8 cellular contexts compared by ENCODE assay signal in the genomic region with DNA sequence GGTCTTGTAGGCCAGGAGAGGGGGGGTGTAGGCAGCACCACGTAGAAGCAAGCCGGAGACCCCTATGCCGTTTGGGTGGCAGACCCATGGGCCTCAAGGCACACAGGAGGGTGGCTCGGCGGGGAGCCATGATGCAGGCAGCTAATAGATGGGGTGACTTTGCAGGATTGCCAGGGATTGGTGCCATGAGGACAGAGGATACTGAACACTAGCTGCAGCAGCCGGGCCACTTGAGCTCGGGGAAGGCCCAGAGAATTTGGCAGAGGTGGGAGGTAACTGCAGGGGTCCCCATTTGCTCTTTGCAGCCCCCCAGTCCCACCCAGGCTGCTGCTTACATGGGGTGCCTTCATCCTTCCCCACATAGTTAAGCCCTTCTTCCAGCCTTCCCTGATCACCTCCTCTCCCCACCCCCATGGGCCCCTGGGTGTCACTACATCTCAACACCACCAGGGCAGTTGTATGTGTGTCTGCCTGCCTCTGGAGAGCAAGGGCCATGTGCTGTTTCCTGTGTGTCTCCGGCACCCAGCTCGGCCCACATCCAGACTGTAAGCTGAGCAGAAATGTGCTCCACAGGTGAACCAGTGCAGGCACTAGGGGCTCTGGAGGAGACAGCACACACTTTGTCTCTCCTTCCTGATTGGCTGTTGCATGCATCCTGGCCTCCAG. TPM values are rescaled to one million over a fixed set of nuclear protein-coding genes. Genes with fewer than 3 reads are reported as not detected.
A peak's percentile ranks its signal among the peaks of the same experiment; 100 is the strongest.
DNase-seq lines count a peak whose midpoint lies in the region; ATAC-seq, FAIRE-seq and TF ChIP-seq lines count a peak whose summit lies in the region.

No MANE protein-coding gene starts in this region.

- no peak overlapping the region for H3K4me2 ChIP-seq in K562 (ENCODE audit: insufficient read depth, low read length)

- peaks cover 20% of the 10 kb centered on the region for H3K36me3 Mint-ChIP-seq in Calu3 (ENCODE audit: insufficient read depth, unreplicated experiment)
- no peaks in the 10 kb centered on the region for H3K36me3 Mint-ChIP-seq in natural killer cell treated with Interleukin-12 subunit alpha and Interleukin-12 subunit beta and Interleukin-15 and Interleukin-18, amount 100 ng/mL, for 72 hours

- H3K79me2 ChIP-seq in K562 (ENCODE audit: control insufficient read depth, insufficient read depth, low read length) = peaks cover 21% of the 10 kb centered on the region; the same call in 2 of the 3 replicates

- no peak for TF ChIP-seq RAD21 in K562 (CRISPR knock-in tag; conservative IDR thresholded peaks at IDR 0.05 in 1 of 2, IDR thresholded peaks at IDR 0.05 in 1 of 2)

- CTCF ChIA-PET in Calu3 (lab: Charles Lee) (no interaction called here), K562 (lab: Yijun Ruan, JAX; ENCODE audit: low intra/inter-chr PET ratio) (no interaction called here)

- POLR2A ChIA-PET in K562 (lab: Yijun Ruan, JAX) = interaction anchor here (0.5 to 1.2 kb wide), 5 partner anchors 10 to 250 kb away, joined by 3 to 6 read pairs (median 3); no protein-coding TSS in a partner anchor

- H3K9me3 ChIP-seq in K562 (replicated peaks; ENCODE audit: control insufficient read depth, insufficient read depth, low read depth, low read length) = no peaks in the 10 kb centered on the region

- H3K27ac ChIP-seq in K562 (ENCODE audit: extremely low read depth, low read depth, low read length) = no peak overlapping the region

- H3K9me3 Mint-ChIP-seq in Calu3 (ENCODE audit: low read depth, unreplicated experiment) = no peaks in the 10 kb centered on the region
- no peaks in the 10 kb centered on the region for H3K9me3 Mint-ChIP-seq in natural killer cell treated with Interleukin-12 subunit alpha and Interleukin-12 subunit beta and Interleukin-15 and Interleukin-18, amount 100 ng/mL, for 72 hours

- ATAC-seq in K562 (peak; percentile 72), GM19324 (IDR thresholded peaks at IDR 0.05; ENCODE audit: low FRiP score, unreplicated experiment) (no peak), GM18517 (IDR thresholded peaks at IDR 0.05; ENCODE audit: unreplicated experiment) (no peak)
- no peak for ATAC-seq in natural killer cell treated with Interleukin-12 subunit alpha and Interleukin-12 subunit beta and Interleukin-15 and Interleukin-18, amount 100 ng/mL, for 72 hours

- no peaks in the 10 kb centered on the region for H3K36me3 ChIP-seq in K562 (ENCODE audit: control insufficient read depth, insufficient read depth, low read length)

- no peak for TF ChIP-seq EP300 in K562 (IDR thresholded peaks at IDR 0.05; ENCODE audit: low read length)

- TF ChIP-seq CTCF in Calu3 (IDR thresholded peaks at IDR 0.05; ENCODE audit: unreplicated experiment) (no peak), K562 (IDR thresholded peaks at IDR 0.05 in 2 of 3, conservative IDR thresholded peaks at IDR 0.05 in 1 of 3; ENCODE audit: insufficient read depth in 2 of 3, low read depth in 1 of 3, low read length in 3 of 3) (0 out of 6 replicates have a peak, but pooled peaks of 2 of the 3 experiments have one; percentile 15 to 24)

- no peaks in the 10 kb centered on the region for H3K9me1 ChIP-seq in K562 (ENCODE audit: control insufficient read depth, insufficient read depth, low read length)

- no peak overlapping the region for H3K4me3 ChIP-seq in K562

- no peak overlapping the region for H3K27ac Mint-ChIP-seq in Calu3 (ENCODE audit: unreplicated experiment)
- H3K27ac Mint-ChIP-seq in natural killer cell treated with Interleukin-12 subunit alpha and Interleukin-12 subunit beta and Interleukin-15 and Interleukin-18, amount 100 ng/mL, for 72 hours = no peak overlapping the region

- no peak overlapping the region for H2AFZ ChIP-seq in K562 (ENCODE audit: low read depth, low read length)

- H3K27me3 ChIP-seq in K562 (ENCODE audit: control insufficient read depth in 2 of 2, insufficient read depth in 2 of 2, low read length in 2 of 2) = no peaks in the 10 kb centered on the region

- in situ Hi-C loops in KBM-7 (cut with MboI; ENCODE audit: low pct_unique_long_range_greater_than_20kb, low sequenced_read_pairs) (no loop called here), K562 (cut with MboI) (no loop called here)

- H3K4me3 Mint-ChIP-seq in Calu3 (ENCODE audit: low read depth, unreplicated experiment) = no peak overlapping the region
- H3K4me3 Mint-ChIP-seq in natural killer cell treated with Interleukin-12 subunit alpha and Interleukin-12 subunit beta and Interleukin-15 and Interleukin-18, amount 100 ng/mL, for 72 hours = peak overlapping the region; percentile 10

- peak; percentile 13 for DNase-seq in Calu3
- DNase-seq in KBM-7 = peak; percentile 34
- DNase-seq in K562 (ENCODE audit: extremely low read depth in 1 of 4, low spot score in 3 of 4) = peak; percentile 21 to 42 (median 32)
- DNase-seq in natural killer cell treated with Interleukin-12 subunit alpha and Interleukin-12 subunit beta and Interleukin-15 and Interleukin-18, amount 100 ng/mL, for 72 hours (ENCODE audit: low spot score) = no peak
- no peak for DNase-seq in GM19240 (ENCODE audit: insufficient read length, low spot score)
- DNase-seq in dedifferentiated amniotic fluid mesenchymal stem cell (ENCODE audit: extremely low spot score) = no peak

- no peak for TF ChIP-seq POLR2A in K562 (conservative IDR thresholded peaks at IDR 0.05)

- no peaks in the 10 kb centered on the region for H3K27me3 Mint-ChIP-seq in Calu3 (ENCODE audit: unreplicated experiment)
- peaks cover 0 to 3% of the 10 kb centered on the region in 2 donors for H3K27me3 Mint-ChIP-seq in natural killer cell treated with Interleukin-12 subunit alpha and Interleukin-12 subunit beta and Interleukin-15 and Interleukin-18, amount 100 ng/mL, for 72 hours

- H3K4me1 Mint-ChIP-seq in Calu3 (ENCODE audit: low read depth, unreplicated experiment) = peaks cover 38% of the 10 kb centered on the region
- peaks cover 13 to 16% of the 10 kb centered on the region in 2 donors for H3K4me1 Mint-ChIP-seq in natural killer cell treated with Interleukin-12 subunit alpha and Interleukin-12 subunit beta and Interleukin-15 and Interleukin-18, amount 100 ng/mL, for 72 hours (ENCODE audit: low read depth in 2 of 2)

- FAIRE-seq in K562 (lab: Jason Lieb, UNC) = peak; percentile 15

- BruUV-seq in Calu3 (replicated peaks; lab: Mats Ljungman, UMichigan) = no TSS peak
- BruUV-seq in K562 (replicated peaks; lab: Mats Ljungman, UMichigan) = no TSS peak

- H3K4me1 ChIP-seq in K562 (replicated peaks in 1 of 2; ENCODE audit: control insufficient read depth in 2 of 2, insufficient read depth in 2 of 2, low read length in 2 of 2) = peaks cover 9 to 87% of the 10 kb centered on the region in 2 experiments

- H4K20me1 ChIP-seq in K562 (replicated peaks; ENCODE audit: control insufficient read depth, insufficient read depth, low read length) = no peaks in the 10 kb centered on the region; the same call in 1 of the 2 replicates

- H3K9ac ChIP-seq in K562 (ENCODE audit: insufficient read depth in 1 of 2, low read depth in 2 of 2, low read length in 2 of 2) = 0 out of 4 replicates have a peak overlapping the region, but pooled peaks of 1 of the 2 experiments have one; percentile 35

- intact Hi-C loops in Calu3 (cut with micrococcal nuclease; ENCODE audit: unreplicated experiment) = loop anchor here (10.0 kb wide), 1 partner anchor 50 kb away; no protein-coding TSS in a partner anchor
- intact Hi-C loops in K562 (cut with micrococcal nuclease) = loop anchor here (10.0 kb wide), 1 partner anchor 100 kb away; a partner anchor contains a TSS

- 80% methylated on average over 6 of the region's 9 CpGs for WGBS in K562 (ENCODE audit: insufficient coverage, low coverage, missing lambda C conversion rate)

TF ChIP-seq in K562, 482 proteins besides CTCF, POLR2A, EP300 and RAD21 (continues in another document):
- TF ChIP-seq NFYB (IDR thresholded peaks at IDR 0.05; ENCODE audit: extremely low read depth, insufficient read length) = peak; percentile 32
- no peak for TF ChIP-seq HLTF (IDR thresholded peaks at IDR 0.05)
- TF ChIP-seq, protein P1, sequence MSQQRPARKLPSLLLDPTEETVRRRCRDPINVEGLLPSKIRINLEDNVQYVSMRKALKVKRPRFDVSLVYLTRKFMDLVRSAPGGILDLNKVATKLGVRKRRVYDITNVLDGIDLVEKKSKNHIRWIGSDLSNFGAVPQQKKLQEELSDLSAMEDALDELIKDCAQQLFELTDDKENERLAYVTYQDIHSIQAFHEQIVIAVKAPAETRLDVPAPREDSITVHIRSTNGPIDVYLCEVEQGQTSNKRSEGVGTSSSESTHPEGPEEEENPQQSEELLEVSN (IDR thresholded peaks at IDR 0.05; ENCODE audit: borderline replicate concordance in 1 of 2, extremely low read depth in 1 of 2, insufficient read depth in 1 of 2, insufficient read length in 1 of 2, low read depth in 1 of 2, low read length in 1 of 2, poor library complexity in 1 of 2, severe bottlenecking in 1 of 2) = peak in 1 of 2 experiments; percentile 37

RNA-seq across cellular contexts. Expression of a gene that starts 52.1 kb away (rescaled TPM):
- total RNA-seq in Calu3 (2022) (104 and 110 TPM in 2 replicates), K562 (2014; rRNA removed) (69.4 and 80.7 TPM in 2 replicates), K562 (2014; rRNA removed; fragmentation: Illumina TruSeq; extraction: Trizol) (28.6 and 31.2 TPM in 2 replicates), K562 (2015; rRNA removed; fragmentation: Illumina TruSeq; extraction: Trizol) (69.5 and 69.7 TPM in 2 replicates), K562 (2021) (134 and 169 TPM in 2 replicates)
- 392 and 1,233 TPM in 2 replicates for total RNA-seq in K562 (2011; cell fraction: chromatin; rRNA removed; ENCODE audit: low replicate concordance)
- total RNA-seq in K562 (2011; cell fraction: nucleolus; rRNA removed) = 729 and 820 TPM in 2 replicates
- 484 and 520 TPM in 2 replicates for total RNA-seq in K562 (2011; cell fraction: nucleoplasm; rRNA removed)
- polyA plus RNA-seq in K562 (2011; rRNA removed) (35.6 and 140 TPM in 2 replicates), K562 (2014; fragmentation: Illumina TruSeq; extraction: Trizol) (98.4 and 117 TPM in 2 replicates), K562 (2014; fragmentation: Nextera tagmentation; extraction: Ambion mirVana) (1 to 10 TPM; 1.6 to 1.7 TPM), K562 (2014; rRNA removed) (90.3 and 91.1 TPM in 2 replicates)
- polyA plus RNA-seq in K562 (2011; cell fraction: cytosol; rRNA removed) = 54.3 and 84.0 TPM in 2 replicates
- polyA plus RNA-seq in K562 (2011; cell fraction: nucleus; rRNA removed) = 590 and 682 TPM in 2 replicates
- polyA plus RNA-seq in K562 (2012) = 162 and 169 TPM in 2 replicates
- 33.6 and 42.1 TPM in 2 replicates for polyA minus RNA-seq in K562 (2011; rRNA and poly(A)+ RNA removed)
- 133 and 177 TPM in 2 replicates for polyA minus RNA-seq in K562 (2011; cell fraction: cytosol; rRNA and poly(A)+ RNA removed)
- 150 and 229 TPM in 2 replicates for polyA minus RNA-seq in K562 (2011; cell fraction: nucleus; rRNA and poly(A)+ RNA removed)
- 10 to 100 TPM; 55.8 to 73.5 TPM for total RNA-seq in natural killer cell treated with Interleukin-12 subunit alpha and Interleukin-12 subunit beta and Interleukin-15 and Interleukin-18, amount 100 ng/mL, for 72 hours

Comparison
In these comparisons a context has a peak if more than half of its experiments do, and no peak if none do; other contexts are left out.
1. DNase-seq: peak in Calu3 (single experiment), KBM-7 (single experiment) and K562 (4 of 4); none in natural killer cell treated with Interleukin-12 subunit alpha and Interleukin-12 subunit beta and Interleukin-15 and Interleukin-18, amount 100 ng/mL, for 72 hours (single experiment), GM19240 (single experiment) and dedifferentiated amniotic fluid mesenchymal stem cell (single experiment).